Comparison of ENCODE assay signal across 14 cellular contexts in genomic region chr5:173829826-173830225, GRCh38. TPM values are rescaled to one million over a fixed set of nuclear protein-coding genes. Genes with fewer than 3 reads are reported as not detected.
DNase-seq lines count a peak whose midpoint lies in the region; ATAC-seq and TF ChIP-seq lines count a peak whose summit lies in the region.
"Had no signal": no experiment of that assay in that cellular context is flagged by ENCODE, and none has a peak within 500 bp of the region (broad histone marks: within the 10 kb centered on the region; RNA-seq: fewer than 3 reads in every experiment).

No MANE protein-coding gene starts in this region.

- H3K36me3 Mint-ChIP-seq in osteocyte (ENCODE audit: unreplicated experiment), result peaks cover 4% of the 10 kb centered on the region
- H3K36me3 Mint-ChIP-seq: immature natural killer cell had no signal

- peak; percentile 31 for ATAC-seq in GM21529 (IDR thresholded peaks at IDR 0.05; ENCODE audit: unreplicated experiment)
- no peak for ATAC-seq in HG02759 (IDR thresholded peaks at IDR 0.05; ENCODE audit: unreplicated experiment)

- H3K36me3 ChIP-seq in SU-DHL-6 (ENCODE audit: low read length), result no peaks in the 10 kb centered on the region
- H3K36me3 ChIP-seq in MM.1S (replicated peaks; ENCODE audit: insufficient read depth, low read length), result no peaks in the 10 kb centered on the region
- H3K36me3 ChIP-seq: colonic mucosa had no signal

- no peaks in the 10 kb centered on the region for H3K9me2 ChIP-seq in SU-DHL-6 (replicated peaks; ENCODE audit: insufficient read depth, low read length)
- H3K9me2 ChIP-seq in MM.1S (replicated peaks; ENCODE audit: insufficient read depth, low read length), result no peaks in the 10 kb centered on the region

- no peaks in the 10 kb centered on the region for H3K27me3 Mint-ChIP-seq in osteocyte (ENCODE audit: unreplicated experiment)
- H3K27me3 Mint-ChIP-seq: stimulated activated naive CD8-positive, alpha-beta T cell treated with anti-CD3 and anti-CD28 coated beads, Interleukin-15, Interleukin-2, amounts not matched to agents 100 ng/mL and 50 ng/mL, for 24 hours had no signal

- TF ChIP-seq CTCF in SU-DHL-6 (IDR thresholded peaks at IDR 0.05; ENCODE audit: insufficient read depth, low read length, poor library complexity, severe bottlenecking) (no peak), MM.1S (IDR thresholded peaks at IDR 0.05; ENCODE audit: low read length) (no peak), osteocyte (IDR thresholded peaks at IDR 0.05) (no peak)

- H3K27ac ChIP-seq in SU-DHL-6 (ENCODE audit: low read depth, low read length) (peak overlapping the region; percentile 71), MM.1S (ENCODE audit: low read length) (no peak overlapping the region)
- H3K27ac ChIP-seq: colonic mucosa had no signal

- H3F3A ChIP-seq in SU-DHL-6 (ENCODE audit: insufficient read depth) (peaks cover 25% of the 10 kb centered on the region), MM.1S (ENCODE audit: insufficient read depth, low read length) (no peaks in the 10 kb centered on the region)

- H3K27me3 ChIP-seq in SU-DHL-6 (ENCODE audit: low read length), result no peaks in the 10 kb centered on the region
- H3K27me3 ChIP-seq in MM.1S (replicated peaks; ENCODE audit: insufficient read depth, low read length), result no peaks in the 10 kb centered on the region
- H3K27me3 ChIP-seq: colonic mucosa had no signal

- H2AFZ ChIP-seq in SU-DHL-6 (ENCODE audit: low read depth, low read length, severe bottlenecking) (peak overlapping the region; percentile 47), MM.1S (ENCODE audit: low read length) (no peak overlapping the region)

- H3K4me1 Mint-ChIP-seq in osteocyte (ENCODE audit: unreplicated experiment), result peaks cover 24% of the 10 kb centered on the region
- H3K4me1 Mint-ChIP-seq: immature natural killer cell had no signal

- H3K27ac Mint-ChIP-seq in osteocyte (ENCODE audit: unreplicated experiment), result no peak overlapping the region
- H3K27ac Mint-ChIP-seq: immature natural killer cell; stimulated activated naive CD8-positive, alpha-beta T cell treated with anti-CD3 and anti-CD28 coated beads, Interleukin-15, Interleukin-2, amounts not matched to agents 100 ng/mL and 50 ng/mL, for 24 hours had no signal

- no peaks in the 10 kb centered on the region for H4K20me1 ChIP-seq in SU-DHL-6 (ENCODE audit: low read depth, low read length)
- H4K20me1 ChIP-seq in MM.1S (ENCODE audit: insufficient read depth, low read length), result no peaks in the 10 kb centered on the region

- H3K4me2 ChIP-seq in SU-DHL-6 (ENCODE audit: low read depth, low read length, poor library complexity, severe bottlenecking) (peak overlapping the region; percentile 45), MM.1S (ENCODE audit: low read depth, low read length) (no peak overlapping the region)

- H3K9me3 ChIP-seq in SU-DHL-6 (ENCODE audit: insufficient read depth, low read length) (no peaks in the 10 kb centered on the region; the same call in 1 of the 2 replicates), MM.1S (replicated peaks; ENCODE audit: insufficient read depth, low read length) (no peaks in the 10 kb centered on the region)
- H3K9me3 ChIP-seq: colonic mucosa had no signal

- H3K4me1 ChIP-seq in MM.1S (ENCODE audit: low read length), result peaks cover 15% of the 10 kb centered on the region

- H3K79me2 ChIP-seq in SU-DHL-6 (ENCODE audit: insufficient read depth, low read length) (no peaks in the 10 kb centered on the region), MM.1S (ENCODE audit: low read length) (no peaks in the 10 kb centered on the region)

- H3K4me3 ChIP-seq in SU-DHL-6 (ENCODE audit: insufficient read depth, low read length, poor library complexity, severe bottlenecking), result no peak overlapping the region
- no peak overlapping the region for H3K4me3 ChIP-seq in MM.1S (ENCODE audit: low read length)
- H3K4me3 ChIP-seq: colonic mucosa had no signal

- peaks cover 7% of the 10 kb centered on the region for H3K9me3 Mint-ChIP-seq in osteocyte (ENCODE audit: unreplicated experiment)
- H3K9me3 Mint-ChIP-seq: stimulated activated naive CD8-positive, alpha-beta T cell treated with anti-CD3 and anti-CD28 coated beads, Interleukin-15, Interleukin-2, amounts not matched to agents 100 ng/mL and 50 ng/mL, for 24 hours had no signal

- DNase-seq in CD1c-positive myeloid dendritic cell (ENCODE audit: extremely low spot score) (peak; percentile 48), islet precursor cell (peak; percentile 78), MM.1S (no peak), NCI-H1048 (lab: John Stamatoyannopoulos, UW) (no peak), osteocyte (ENCODE audit: extremely low spot score, unreplicated experiment) (no peak)
- DNase-seq: colonic mucosa; GDM1; immature natural killer cell; KBM-7; NK-92 treated with Interleukin-12 subunit alpha and Interleukin-12 subunit beta, amount 100 ng/mL, for 24 hours had no signal

- H3K9ac ChIP-seq in SU-DHL-6 (ENCODE audit: low read length) (peak overlapping the region; percentile 51), MM.1S (ENCODE audit: low read length) (no peak overlapping the region)

- no peak overlapping the region for H3K4me3 Mint-ChIP-seq in osteocyte (ENCODE audit: unreplicated experiment)
- H3K4me3 Mint-ChIP-seq: immature natural killer cell; stimulated activated naive CD8-positive, alpha-beta T cell treated with anti-CD3 and anti-CD28 coated beads, Interleukin-15, Interleukin-2, amounts not matched to agents 100 ng/mL and 50 ng/mL, for 24 hours had no signal

RNA-seq across cellular contexts. Expression of gene CPEB4, which starts 58.3 kb away (rescaled TPM):
- total RNA-seq in osteocyte, result 37.6 and 38.6 TPM in 2 replicates

Comparison
In these comparisons a context has a peak if more than half of its experiments do, and no peak if none do; other contexts are left out.
1. DNase-seq: peak in CD1c-positive myeloid dendritic cell (single experiment) and islet precursor cell (single experiment); none in MM.1S (single experiment), NCI-H1048 (single experiment) and osteocyte (single experiment).